Comparison of ENCODE assay signal across 8 cellular contexts in genomic region chr3:50345008-50345407, GRCh38. TPM values are rescaled to one million over a fixed set of nuclear protein-coding genes. Genes with fewer than 3 reads are reported as not detected.
DNase-seq lines count a peak whose midpoint lies in the region; ATAC-seq, FAIRE-seq and TF ChIP-seq lines count a peak whose summit lies in the region.

No MANE protein-coding gene starts in this region.

- no TSS peak for BruUV-seq in HepG2 (replicated peaks; lab: Mats Ljungman, UMichigan)

- no peak overlapping the region for H3K9ac ChIP-seq in HepG2 (ENCODE audit: insufficient read depth, low read depth, low read length)

- H3K79me2 ChIP-seq in HepG2 (ENCODE audit: insufficient read depth, low read length), result peaks cover 8% of the 10 kb centered on the region

- CTCF ChIA-PET in HepG2 (lab: Yijun Ruan, JAX; ENCODE audit: low intra/inter-chr PET ratio, low total read pairs), result no interaction called here

- peak overlapping the region; percentile 76; the same call in 1 of the 2 replicates for H3K4me2 ChIP-seq in HepG2 (ENCODE audit: low read depth, low read length)

- H3K27me3 ChIP-seq in HepG2 (ENCODE audit: control insufficient read depth in 1 of 2, insufficient read depth in 2 of 2, low read length in 2 of 2), result 0 out of 5 replicates have a peak, but pooled peaks cover 0 to 1% of the 10 kb centered on the region in 2 experiments
- H3K27me3 ChIP-seq in right lobe of liver, result no peaks in the 10 kb centered on the region
- no peaks in the 10 kb centered on the region for H3K27me3 ChIP-seq in breast epithelium
- no peaks in the 10 kb centered on the region for H3K27me3 ChIP-seq in upper lobe of right lung

- peaks cover 14% of the 10 kb centered on the region for H3K4me1 Mint-ChIP-seq in mesothelial cell of epicardium
- peaks cover 49% of the 10 kb centered on the region for H3K4me1 Mint-ChIP-seq in activated T-cell treated with anti-CD3 and anti-CD28 coated beads, Interleukin-2, amount 50 U/mL, for 24 hours (ENCODE audit: low read depth)

- peaks cover 4 to 13% of the 10 kb centered on the region in 2 experiments; a peak in 3 of 5 replicates for H3K36me3 ChIP-seq in HepG2 (replicated peaks in 1 of 2; ENCODE audit: control insufficient read depth in 1 of 2, insufficient read depth in 2 of 2, low read length in 2 of 2)
- H3K36me3 ChIP-seq in right lobe of liver, result peaks cover 0 to 5% (median 0%) of the 10 kb centered on the region in 4 donors
- H3K36me3 ChIP-seq in breast epithelium, result no peaks in the 10 kb centered on the region
- peaks cover 20% of the 10 kb centered on the region for H3K36me3 ChIP-seq in upper lobe of right lung

- H2AFZ ChIP-seq in HepG2 (ENCODE audit: low read length), result no peak overlapping the region

- 75% methylated on average over 4 of the region's 8 CpGs for WGBS in HepG2 (ENCODE audit: low lambda C conversion rate)
- 82% methylated on average over 3 of the region's 8 CpGs for WGBS in right lobe of liver (ENCODE audit: insufficient coverage, low coverage, low lambda C conversion rate, missing lambda C conversion rate)

- no peaks in the 10 kb centered on the region for H3K9me3 ChIP-seq in HepG2 (ENCODE audit: low read length)
- H3K9me3 ChIP-seq in right lobe of liver, result no peaks in the 10 kb centered on the region
- H3K9me3 ChIP-seq in breast epithelium, result no peaks in the 10 kb centered on the region
- H3K9me3 ChIP-seq in upper lobe of right lung, result no peaks in the 10 kb centered on the region

- no peak for DNase-seq in HepG2 (ENCODE audit: low spot score)
- no peak for DNase-seq in right lobe of liver
- no peak for DNase-seq in breast epithelium (ENCODE audit: low spot score in 2 of 2)
- DNase-seq in mesothelial cell of epicardium (ENCODE audit: low spot score in 2 of 2, unreplicated experiment in 2 of 2), result no peak
- no peak for DNase-seq in upper lobe of right lung
- no peak for DNase-seq in HPDE6-E6E7 (ENCODE audit: extremely low spot score)
- DNase-seq in activated T-cell treated with anti-CD3 and anti-CD28 coated beads, Interleukin-2, amount 50 U/mL, for 24 hours, result no peak

- TF ChIP-seq RAD21 in HepG2 (CRISPR knock-in tag; IDR thresholded peaks at IDR 0.05), result no peak

- ATAC-seq in HepG2 (no peak), right lobe of liver (no peak), upper lobe of right lung (no peak), GM21717 (IDR thresholded peaks at IDR 0.05; ENCODE audit: unreplicated experiment) (no peak)

- H3K27me3 Mint-ChIP-seq in mesothelial cell of epicardium (ENCODE audit: low read depth), result peaks cover 56% of the 10 kb centered on the region
- no peaks in the 10 kb centered on the region for H3K27me3 Mint-ChIP-seq in activated T-cell treated with anti-CD3 and anti-CD28 coated beads, Interleukin-2, amount 50 U/mL, for 24 hours

- peak overlapping the region; percentile 59 for H3K4me3 Mint-ChIP-seq in mesothelial cell of epicardium
- no peak overlapping the region for H3K4me3 Mint-ChIP-seq in activated T-cell treated with anti-CD3 and anti-CD28 coated beads, Interleukin-2, amount 50 U/mL, for 24 hours

- H4K20me1 ChIP-seq in HepG2 (ENCODE audit: insufficient read depth, low read length), result 0 out of 2 replicates have a peak, but pooled peaks cover 3% of the 10 kb centered on the region

- intact Hi-C loops in HepG2 (cut with micrococcal nuclease; ENCODE audit: unreplicated experiment), result loop anchor here (10.0 kb wide), 1 partner anchor 200 kb away; no protein-coding TSS in a partner anchor
- intact Hi-C loops in right lobe of liver (cut with DNase I), result loop anchor here (10.0 kb wide), 2 partner anchors 200 to 210 kb away; no protein-coding TSS in a partner anchor
- intact Hi-C loops in breast epithelium (cut with DNase I; ENCODE audit: low total_unique reads), result no loop called here
- intact Hi-C loops in upper lobe of right lung (cut with DNase I), result no loop called here

- H3K36me3 Mint-ChIP-seq in mesothelial cell of epicardium, result no peaks in the 10 kb centered on the region
- peaks cover 42% of the 10 kb centered on the region for H3K36me3 Mint-ChIP-seq in activated T-cell treated with anti-CD3 and anti-CD28 coated beads, Interleukin-2, amount 50 U/mL, for 24 hours (ENCODE audit: low read depth)

- H3K4me3 ChIP-seq in HepG2 (replicated peaks in 1 of 3; ENCODE audit: insufficient read depth in 1 of 3, low read depth in 2 of 3, low read length in 3 of 3) (no peak overlapping the region), right lobe of liver (peak overlapping the region in 1 of 3 donors; percentile 27), breast epithelium (peak overlapping the region in 2 of 3 donors; percentile 51 to 67), upper lobe of right lung (peak overlapping the region; percentile 39)

- POLR2A ChIA-PET in HepG2 (lab: Yijun Ruan, JAX), result interaction anchor here (3.6 kb wide), 1 partner anchor 8 kb away, joined by 18 read pairs; no protein-coding TSS in a partner anchor

- H3K4me1 ChIP-seq in HepG2 (ENCODE audit: insufficient read depth, low read length) (peaks cover 69% of the 10 kb centered on the region), right lobe of liver (peaks cover 0 to 19% (median 3%) of the 10 kb centered on the region in 4 donors), breast epithelium (peaks cover 11 to 17% of the 10 kb centered on the region in 2 donors), upper lobe of right lung (peaks cover 36% of the 10 kb centered on the region)

- H3K9me3 Mint-ChIP-seq in mesothelial cell of epicardium, result no peaks in the 10 kb centered on the region
- H3K9me3 Mint-ChIP-seq in activated T-cell treated with anti-CD3 and anti-CD28 coated beads, Interleukin-2, amount 50 U/mL, for 24 hours, result no peaks in the 10 kb centered on the region

- H3K27ac Mint-ChIP-seq in mesothelial cell of epicardium, result no peak overlapping the region
- no peak overlapping the region for H3K27ac Mint-ChIP-seq in activated T-cell treated with anti-CD3 and anti-CD28 coated beads, Interleukin-2, amount 50 U/mL, for 24 hours

- TF ChIP-seq POLR2A in HepG2 (IDR thresholded peaks at IDR 0.05; ENCODE audit: insufficient read depth in 1 of 2, low read depth in 2 of 2, low read length in 2 of 2), result no peak
- no peak for TF ChIP-seq POLR2A in right lobe of liver (IDR thresholded peaks at IDR 0.05)
- no peak for TF ChIP-seq POLR2A in breast epithelium (IDR thresholded peaks at IDR 0.05)

- H3K27ac ChIP-seq in HepG2 (ENCODE audit: extremely low read length, insufficient read depth, low read length) (no peak overlapping the region), right lobe of liver (no peak overlapping the region), breast epithelium (no peak overlapping the region), upper lobe of right lung (no peak overlapping the region)

- TF ChIP-seq EP300 in HepG2 (IDR thresholded peaks at IDR 0.05; ENCODE audit: low read depth in 2 of 2, low read length in 2 of 2) (no peak), HepG2 (CRISPR knock-in tag; IDR thresholded peaks at IDR 0.05; ENCODE audit: borderline replicate concordance) (no peak)

- TF ChIP-seq CTCF in HepG2 (CRISPR knock-in tag; IDR thresholded peaks at IDR 0.05), result no peak
- no peak for TF ChIP-seq CTCF in right lobe of liver (IDR thresholded peaks at IDR 0.05)
- no peak for TF ChIP-seq CTCF in breast epithelium (IDR thresholded peaks at IDR 0.05)
- TF ChIP-seq CTCF in mesothelial cell of epicardium (IDR thresholded peaks at IDR 0.05; ENCODE audit: unreplicated experiment), result no peak
- TF ChIP-seq CTCF in upper lobe of right lung (IDR thresholded peaks at IDR 0.05), result no peak

- in situ Hi-C loops in HepG2 (cut with HindIII; ENCODE audit: extremely low pct_ligation_motif_present, low pct_unique_long_range_greater_than_20kb), result loop anchor here (10.0 kb wide), 1 partner anchor 200 kb away; no protein-coding TSS in a partner anchor

- no peak for FAIRE-seq in HepG2 (lab: Jason Lieb, UNC)

RNA-seq across cellular contexts. Expression of gene ZMYND10, which starts 0.5 kb away (rescaled TPM):
- total RNA-seq in HepG2 (2016; rRNA removed; fragmentation: Illumina TruSeq; extraction: Trizol) (0.49 and 0.60 TPM in 2 replicates), right lobe of liver (under 1 TPM; 0.25 to 0.70 (median 0.46) TPM), breast epithelium (1 to 10 TPM in 2 of 3 donors, under 1 TPM in 1; 0.32 to 2.6 (median 1.9) TPM), mesothelial cell of epicardium (0.54 to 1.00 TPM (median 0.83 TPM) in 3 replicates), upper lobe of right lung (2.8 TPM)
- total RNA-seq in HepG2 (2016; cell fraction: cytosol; rRNA removed; fragmentation: Illumina TruSeq; extraction: Trizol; ENCODE audit: low read depth), result 0.40 and 0.53 TPM in 2 replicates
- total RNA-seq in HepG2 (2016; cell fraction: insoluble cytoplasmic fraction; rRNA removed; fragmentation: Illumina TruSeq; extraction: Trizol), result 0.33 and 0.56 TPM in 2 replicates
- 0.15 and 0.52 TPM in 2 replicates for total RNA-seq in HepG2 (2016; cell fraction: membrane; rRNA removed; fragmentation: Illumina TruSeq; extraction: Trizol)
- 0.44 and 1.2 TPM in 2 replicates for total RNA-seq in HepG2 (2016; cell fraction: nucleus; rRNA removed; fragmentation: Illumina TruSeq; extraction: Trizol)
- polyA plus RNA-seq in HepG2 (2011; rRNA removed), result 0.74 and 1.8 TPM in 2 replicates
- polyA plus RNA-seq in HepG2 (2011; cell fraction: cytosol; rRNA removed), result 0.30 and 0.62 TPM in 2 replicates
- 6.6 and 8.0 TPM in 2 replicates for polyA plus RNA-seq in HepG2 (2011; cell fraction: nucleus; rRNA removed)
- polyA plus RNA-seq in HepG2 (2012), result 0.51 and 1.8 TPM in 2 replicates
- polyA plus RNA-seq in HepG2 (2016; cell fraction: cytosol; fragmentation: Illumina TruSeq; extraction: Trizol; ENCODE audit: low read depth), result 0.24 and 0.28 TPM in 2 replicates
- polyA plus RNA-seq in HepG2 (2016; cell fraction: insoluble cytoplasmic fraction; fragmentation: Illumina TruSeq; extraction: Trizol; ENCODE audit: low read depth), result not detected in 2 replicates
- polyA plus RNA-seq in HepG2 (2016; cell fraction: membrane; fragmentation: Illumina TruSeq; extraction: Trizol; ENCODE audit: low read depth), result 0.17 and 0.38 TPM in 2 replicates
- 1.5 and 2.3 TPM in 2 replicates for polyA plus RNA-seq in HepG2 (2016; cell fraction: nucleus; fragmentation: Illumina TruSeq; extraction: Trizol; ENCODE audit: insufficient read depth, low read depth)
- 0.54 and 0.56 TPM in 2 replicates for polyA minus RNA-seq in HepG2 (2011; rRNA and poly(A)+ RNA removed; ENCODE audit: low replicate concordance)
- not detected in 2 replicates for polyA minus RNA-seq in HepG2 (2011; cell fraction: cytosol; rRNA and poly(A)+ RNA removed)
- polyA minus RNA-seq in HepG2 (2011; cell fraction: nucleus; rRNA and poly(A)+ RNA removed), result 0.50 and 0.52 TPM in 2 replicates

RNA-seq across cellular contexts. Expression of gene RASSF1, which starts 4.4 kb away (rescaled TPM):
- total RNA-seq in HepG2 (2016; rRNA removed; fragmentation: Illumina TruSeq; extraction: Trizol) (7.7 and 10.2 TPM in 2 replicates), right lobe of liver (10 to 100 TPM in 3 of 6 experiments, 1 to 10 TPM in 3; 5.2 to 17.8 (median 9.1) TPM), breast epithelium (10 to 100 TPM; 42.7 to 63.6 (median 49.8) TPM), mesothelial cell of epicardium (13.7 to 15.4 TPM (median 14.3 TPM) in 3 replicates), upper lobe of right lung (39.1 TPM)
- 2.7 TPM in 2 replicates for total RNA-seq in HepG2 (2016; cell fraction: cytosol; rRNA removed; fragmentation: Illumina TruSeq; extraction: Trizol; ENCODE audit: low read depth)
- 7.2 and 11.0 TPM in 2 replicates for total RNA-seq in HepG2 (2016; cell fraction: insoluble cytoplasmic fraction; rRNA removed; fragmentation: Illumina TruSeq; extraction: Trizol)
- 5.2 and 5.8 TPM in 2 replicates for total RNA-seq in HepG2 (2016; cell fraction: membrane; rRNA removed; fragmentation: Illumina TruSeq; extraction: Trizol)
- total RNA-seq in HepG2 (2016; cell fraction: nucleus; rRNA removed; fragmentation: Illumina TruSeq; extraction: Trizol), result 13.0 and 14.3 TPM in 2 replicates
- polyA plus RNA-seq in HepG2 (2011; rRNA removed), result 27.5 and 28.6 TPM in 2 replicates
- polyA plus RNA-seq in HepG2 (2011; cell fraction: cytosol; rRNA removed), result 23.8 and 31.2 TPM in 2 replicates
- 38.6 and 41.6 TPM in 2 replicates for polyA plus RNA-seq in HepG2 (2011; cell fraction: nucleus; rRNA removed)
- polyA plus RNA-seq in HepG2 (2012), result 11.2 and 17.2 TPM in 2 replicates
- polyA plus RNA-seq in HepG2 (2016; cell fraction: cytosol; fragmentation: Illumina TruSeq; extraction: Trizol; ENCODE audit: low read depth), result 2.5 and 2.6 TPM in 2 replicates
- 7.5 and 8.1 TPM in 2 replicates for polyA plus RNA-seq in HepG2 (2016; cell fraction: insoluble cytoplasmic fraction; fragmentation: Illumina TruSeq; extraction: Trizol; ENCODE audit: low read depth)
- polyA plus RNA-seq in HepG2 (2016; cell fraction: membrane; fragmentation: Illumina TruSeq; extraction: Trizol; ENCODE audit: low read depth), result 3.3 TPM in 2 replicates
- polyA plus RNA-seq in HepG2 (2016; cell fraction: nucleus; fragmentation: Illumina TruSeq; extraction: Trizol; ENCODE audit: insufficient read depth, low read depth), result 32.3 and 32.6 TPM in 2 replicates
- polyA minus RNA-seq in HepG2 (2011; rRNA and poly(A)+ RNA removed; ENCODE audit: low replicate concordance), result 14.7 and 35.5 TPM in 2 replicates
- 4.9 and 5.4 TPM in 2 replicates for polyA minus RNA-seq in HepG2 (2011; cell fraction: cytosol; rRNA and poly(A)+ RNA removed)
- 9.9 and 10.0 TPM in 2 replicates for polyA minus RNA-seq in HepG2 (2011; cell fraction: nucleus; rRNA and poly(A)+ RNA removed)

RNA-seq across cellular contexts. Expression of gene NPRL2, which starts 5.6 kb away (rescaled TPM):
- total RNA-seq in HepG2 (2016; rRNA removed; fragmentation: Illumina TruSeq; extraction: Trizol) (25.3 and 30.6 TPM in 2 replicates), right lobe of liver (10 to 100 TPM; 10.6 to 18.3 (median 14.4) TPM), breast epithelium (10 to 100 TPM; 17.4 to 31.5 (median 29.5) TPM), mesothelial cell of epicardium (19.9 to 23.4 TPM (median 23.3 TPM) in 3 replicates), upper lobe of right lung (21.6 TPM)
- total RNA-seq in HepG2 (2016; cell fraction: cytosol; rRNA removed; fragmentation: Illumina TruSeq; extraction: Trizol; ENCODE audit: low read depth), result 8.8 and 10.0 TPM in 2 replicates
- 30.7 and 30.9 TPM in 2 replicates for total RNA-seq in HepG2 (2016; cell fraction: insoluble cytoplasmic fraction; rRNA removed; fragmentation: Illumina TruSeq; extraction: Trizol)
- total RNA-seq in HepG2 (2016; cell fraction: membrane; rRNA removed; fragmentation: Illumina TruSeq; extraction: Trizol), result 12.0 and 12.5 TPM in 2 replicates
- total RNA-seq in HepG2 (2016; cell fraction: nucleus; rRNA removed; fragmentation: Illumina TruSeq; extraction: Trizol), result 18.9 and 19.6 TPM in 2 replicates
- 51.4 and 52.7 TPM in 2 replicates for polyA plus RNA-seq in HepG2 (2011; rRNA removed)
- 34.7 and 41.4 TPM in 2 replicates for polyA plus RNA-seq in HepG2 (2011; cell fraction: cytosol; rRNA removed)
- 127 and 140 TPM in 2 replicates for polyA plus RNA-seq in HepG2 (2011; cell fraction: nucleus; rRNA removed)
- 13.7 and 18.3 TPM in 2 replicates for polyA plus RNA-seq in HepG2 (2012)
- 5.2 and 6.1 TPM in 2 replicates for polyA plus RNA-seq in HepG2 (2016; cell fraction: cytosol; fragmentation: Illumina TruSeq; extraction: Trizol; ENCODE audit: low read depth)
- polyA plus RNA-seq in HepG2 (2016; cell fraction: insoluble cytoplasmic fraction; fragmentation: Illumina TruSeq; extraction: Trizol; ENCODE audit: low read depth), result 22.7 and 25.4 TPM in 2 replicates
- 7.5 and 10.8 TPM in 2 replicates for polyA plus RNA-seq in HepG2 (2016; cell fraction: membrane; fragmentation: Illumina TruSeq; extraction: Trizol; ENCODE audit: low read depth)
- polyA plus RNA-seq in HepG2 (2016; cell fraction: nucleus; fragmentation: Illumina TruSeq; extraction: Trizol; ENCODE audit: insufficient read depth, low read depth), result 37.1 and 38.0 TPM in 2 replicates
- polyA minus RNA-seq in HepG2 (2011; rRNA and poly(A)+ RNA removed; ENCODE audit: low replicate concordance), result 32.6 and 44.8 TPM in 2 replicates
- 11.1 and 13.9 TPM in 2 replicates for polyA minus RNA-seq in HepG2 (2011; cell fraction: cytosol; rRNA and poly(A)+ RNA removed)
- polyA minus RNA-seq in HepG2 (2011; cell fraction: nucleus; rRNA and poly(A)+ RNA removed), result 21.0 and 32.1 TPM in 2 replicates

RNA-seq across cellular contexts. Expression of gene CYB561D2, which starts 5.7 kb away (rescaled TPM):
- total RNA-seq in HepG2 (2016; rRNA removed; fragmentation: Illumina TruSeq; extraction: Trizol), result 9.1 and 17.2 TPM in 2 replicates
- total RNA-seq in HepG2 (2016; cell fraction: cytosol; rRNA removed; fragmentation: Illumina TruSeq; extraction: Trizol; ENCODE audit: low read depth), result 6.8 and 7.1 TPM in 2 replicates
- total RNA-seq in HepG2 (2016; cell fraction: insoluble cytoplasmic fraction; rRNA removed; fragmentation: Illumina TruSeq; extraction: Trizol), result 10.9 and 17.6 TPM in 2 replicates
- total RNA-seq in HepG2 (2016; cell fraction: membrane; rRNA removed; fragmentation: Illumina TruSeq; extraction: Trizol), result 8.0 and 11.0 TPM in 2 replicates
- total RNA-seq in HepG2 (2016; cell fraction: nucleus; rRNA removed; fragmentation: Illumina TruSeq; extraction: Trizol), result 14.5 and 17.6 TPM in 2 replicates
- polyA plus RNA-seq in HepG2 (2011; rRNA removed), result 11.1 and 13.0 TPM in 2 replicates
- 12.5 and 18.2 TPM in 2 replicates for polyA plus RNA-seq in HepG2 (2011; cell fraction: cytosol; rRNA removed)
- polyA plus RNA-seq in HepG2 (2011; cell fraction: nucleus; rRNA removed), result 19.9 and 20.1 TPM in 2 replicates
- polyA plus RNA-seq in HepG2 (2012), result 5.5 and 7.1 TPM in 2 replicates
- polyA plus RNA-seq in HepG2 (2016; cell fraction: cytosol; fragmentation: Illumina TruSeq; extraction: Trizol; ENCODE audit: low read depth), result 4.0 and 5.4 TPM in 2 replicates
- 7.6 and 9.4 TPM in 2 replicates for polyA plus RNA-seq in HepG2 (2016; cell fraction: insoluble cytoplasmic fraction; fragmentation: Illumina TruSeq; extraction: Trizol; ENCODE audit: low read depth)
- polyA plus RNA-seq in HepG2 (2016; cell fraction: membrane; fragmentation: Illumina TruSeq; extraction: Trizol; ENCODE audit: low read depth), result 5.1 and 6.2 TPM in 2 replicates
- 21.6 and 22.2 TPM in 2 replicates for polyA plus RNA-seq in HepG2 (2016; cell fraction: nucleus; fragmentation: Illumina TruSeq; extraction: Trizol; ENCODE audit: insufficient read depth, low read depth)
- polyA minus RNA-seq in HepG2 (2011; rRNA and poly(A)+ RNA removed; ENCODE audit: low replicate concordance), result 25.5 and 51.4 TPM in 2 replicates
- polyA minus RNA-seq in HepG2 (2011; cell fraction: cytosol; rRNA and poly(A)+ RNA removed), result 3.2 and 4.9 TPM in 2 replicates
- 8.7 and 11.7 TPM in 2 replicates for polyA minus RNA-seq in HepG2 (2011; cell fraction: nucleus; rRNA and poly(A)+ RNA removed)
- total RNA-seq in right lobe of liver, result 10 to 100 TPM; 14.3 to 29.4 (median 20.7) TPM
- total RNA-seq in breast epithelium, result 10 to 100 TPM; 23.6 to 30.1 (median 28.8) TPM
- total RNA-seq in mesothelial cell of epicardium, result 12.9 to 13.6 TPM (median 13.1 TPM) in 3 replicates
- total RNA-seq in upper lobe of right lung, result 23.9 TPM

RNA-seq across cellular contexts. Expression of gene TMEM115, which starts 14.3 kb away (rescaled TPM):
- total RNA-seq in HepG2 (2016; rRNA removed; fragmentation: Illumina TruSeq; extraction: Trizol), result 15.2 and 30.7 TPM in 2 replicates
- 4.8 and 5.2 TPM in 2 replicates for total RNA-seq in HepG2 (2016; cell fraction: cytosol; rRNA removed; fragmentation: Illumina TruSeq; extraction: Trizol; ENCODE audit: low read depth)
- 18.3 and 29.9 TPM in 2 replicates for total RNA-seq in HepG2 (2016; cell fraction: insoluble cytoplasmic fraction; rRNA removed; fragmentation: Illumina TruSeq; extraction: Trizol)
- total RNA-seq in HepG2 (2016; cell fraction: membrane; rRNA removed; fragmentation: Illumina TruSeq; extraction: Trizol), result 11.2 and 12.9 TPM in 2 replicates
- total RNA-seq in HepG2 (2016; cell fraction: nucleus; rRNA removed; fragmentation: Illumina TruSeq; extraction: Trizol), result 25.2 and 25.9 TPM in 2 replicates
- polyA plus RNA-seq in HepG2 (2011; rRNA removed), result 22.1 and 31.0 TPM in 2 replicates
- polyA plus RNA-seq in HepG2 (2011; cell fraction: cytosol; rRNA removed), result 27.0 and 35.1 TPM in 2 replicates
- 21.0 and 23.7 TPM in 2 replicates for polyA plus RNA-seq in HepG2 (2011; cell fraction: nucleus; rRNA removed)
- polyA plus RNA-seq in HepG2 (2012), result 14.3 and 23.3 TPM in 2 replicates
- 3.1 and 3.5 TPM in 2 replicates for polyA plus RNA-seq in HepG2 (2016; cell fraction: cytosol; fragmentation: Illumina TruSeq; extraction: Trizol; ENCODE audit: low read depth)
- 19.0 and 20.7 TPM in 2 replicates for polyA plus RNA-seq in HepG2 (2016; cell fraction: insoluble cytoplasmic fraction; fragmentation: Illumina TruSeq; extraction: Trizol; ENCODE audit: low read depth)
- 7.4 and 9.5 TPM in 2 replicates for polyA plus RNA-seq in HepG2 (2016; cell fraction: membrane; fragmentation: Illumina TruSeq; extraction: Trizol; ENCODE audit: low read depth)
- 41.3 and 45.4 TPM in 2 replicates for polyA plus RNA-seq in HepG2 (2016; cell fraction: nucleus; fragmentation: Illumina TruSeq; extraction: Trizol; ENCODE audit: insufficient read depth, low read depth)
- 64.3 and 65.6 TPM in 2 replicates for polyA minus RNA-seq in HepG2 (2011; rRNA and poly(A)+ RNA removed; ENCODE audit: low replicate concordance)
- polyA minus RNA-seq in HepG2 (2011; cell fraction: cytosol; rRNA and poly(A)+ RNA removed), result 21.5 and 22.0 TPM in 2 replicates
- polyA minus RNA-seq in HepG2 (2011; cell fraction: nucleus; rRNA and poly(A)+ RNA removed), result 12.6 and 13.4 TPM in 2 replicates
- 10 to 100 TPM; 15.0 to 30.9 (median 19.2) TPM for total RNA-seq in right lobe of liver
- total RNA-seq in breast epithelium, result 10 to 100 TPM; 46.7 to 67.3 (median 47.9) TPM
- total RNA-seq in mesothelial cell of epicardium, result 38.6 to 41.3 TPM (median 40.3 TPM) in 3 replicates
- 40.1 TPM for total RNA-seq in upper lobe of right lung

Comparison
In these comparisons a context has a peak if more than half of its experiments do, and no peak if none do; other contexts are left out.
1. H3K4me3 ChIP-seq: peak in breast epithelium (2 of 3) and upper lobe of right lung (single experiment); none in HepG2 (0 of 3).
2. intact Hi-C loops: an anchor here in HepG2 (10.0 kb wide) and right lobe of liver (10.0 kb wide); none called in breast epithelium and upper lobe of right lung.